In the genomic region with DNA sequence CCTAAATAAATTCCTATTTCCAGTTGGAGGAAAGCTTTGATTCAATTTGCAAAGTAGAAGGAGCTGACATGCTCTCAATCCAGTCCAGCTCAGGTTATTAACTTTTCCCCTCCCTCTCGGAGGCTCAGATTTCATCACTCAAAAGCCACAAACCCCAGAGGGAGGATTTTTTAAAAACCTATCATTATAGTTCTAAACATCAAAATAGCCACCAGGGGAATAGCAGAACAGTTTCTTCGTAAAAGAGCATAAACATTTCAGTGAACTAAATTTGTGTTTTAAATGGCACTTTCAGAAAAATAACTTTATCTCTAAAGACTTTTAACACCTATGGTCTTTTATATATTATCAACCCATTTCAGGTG, we compare ENCODE assay signal across 8 cellular contexts. TPM values are rescaled to one million over a fixed set of nuclear protein-coding genes. Genes with fewer than 3 reads are reported as not detected.
DNase-seq lines count a peak whose midpoint lies in the region; ATAC-seq and TF ChIP-seq lines count a peak whose summit lies in the region.

No MANE protein-coding gene starts in this region.

- H3K4me3 Mint-ChIP-seq in activated T-helper 17 cell treated with anti-CD3 and anti-CD28 coated beads, Interleukin-2, amount 50 U/mL, for 72 hours, result peak overlapping the region; percentile 90
- no peak overlapping the region for H3K4me3 Mint-ChIP-seq in WTC11

- CTCF ChIA-PET in WTC11 (lab: Charles Lee), result no interaction called here

- H3K27me3 ChIP-seq in BLaER1 treated with 17β-estradiol and CSF1 and Interleukin-3, amounts not matched to agents 10 nM and 100 nM, result no peaks in the 10 kb centered on the region

- no peak for ATAC-seq in activated T-helper 17 cell treated with anti-CD3 and anti-CD28 coated beads, Interleukin-2, amount 50 U/mL, for 72 hours (replicated peaks)
- ATAC-seq in left lobe of liver, result peak; percentile 57
- ATAC-seq in GM21786 (IDR thresholded peaks at IDR 0.05; ENCODE audit: unreplicated experiment), result no peak
- ATAC-seq in WTC11, result no peak

- peak overlapping the region; percentile 88 for H3K27ac Mint-ChIP-seq in activated T-helper 17 cell treated with anti-CD3 and anti-CD28 coated beads, Interleukin-2, amount 50 U/mL, for 72 hours
- H3K27ac Mint-ChIP-seq in WTC11, result no peak overlapping the region

- peaks cover 32% of the 10 kb centered on the region for H3K36me3 Mint-ChIP-seq in activated T-helper 17 cell treated with anti-CD3 and anti-CD28 coated beads, Interleukin-2, amount 50 U/mL, for 72 hours (ENCODE audit: low read depth)
- no peaks in the 10 kb centered on the region for H3K36me3 Mint-ChIP-seq in WTC11

- no peaks in the 10 kb centered on the region for H3K9me3 ChIP-seq in BLaER1 treated with 17β-estradiol and CSF1 and Interleukin-3, amounts not matched to agents 10 nM and 100 nM (replicated peaks in 1 of 11)

- H3K4me1 Mint-ChIP-seq in activated T-helper 17 cell treated with anti-CD3 and anti-CD28 coated beads, Interleukin-2, amount 50 U/mL, for 72 hours, result peaks cover 31% of the 10 kb centered on the region
- H3K4me1 Mint-ChIP-seq in WTC11, result peaks cover 35% of the 10 kb centered on the region

- H3K4me3 ChIP-seq in BLaER1 treated with 17β-estradiol and CSF1 and Interleukin-3, amounts not matched to agents 10 nM and 100 nM, result peak overlapping the region; percentile 42 to 60 (median 47)

- no peaks in the 10 kb centered on the region for H3K36me3 ChIP-seq in BLaER1 treated with 17β-estradiol and CSF1 and Interleukin-3, amounts not matched to agents 10 nM and 100 nM

- DNase-seq in HT1080 (ENCODE audit: low read depth), result peak; percentile 7
- DNase-seq in left lobe of liver (ENCODE audit: low spot score), result no peak
- DNase-seq in HT-29 (ENCODE audit: low spot score), result no peak
- no peak for DNase-seq in stimulated activated CD4-positive, alpha-beta T cell treated with anti-CD3 and anti-CD28 coated beads, Interleukin-2, amount 100 ng/mL, for 48 hours
- no peak for DNase-seq in WTC11 (ENCODE audit: low spot score)

- H3K9me3 Mint-ChIP-seq in activated T-helper 17 cell treated with anti-CD3 and anti-CD28 coated beads, Interleukin-2, amount 50 U/mL, for 72 hours, result no peaks in the 10 kb centered on the region
- H3K9me3 Mint-ChIP-seq in WTC11, result no peaks in the 10 kb centered on the region

- peak overlapping the region; percentile 51 to 77 (median 63) for H3K9ac ChIP-seq in BLaER1 treated with 17β-estradiol and CSF1 and Interleukin-3, amounts not matched to agents 10 nM and 100 nM

- TF ChIP-seq CTCF in WTC11 (IDR thresholded peaks at IDR 0.05), result no peak

- peak overlapping the region; percentile 53 to 81 (median 68) for H3K27ac ChIP-seq in BLaER1 treated with 17β-estradiol and CSF1 and Interleukin-3, amounts not matched to agents 10 nM and 100 nM

- POLR2A ChIA-PET in WTC11 (lab: Charles Lee), result no interaction called here

- peak overlapping the region; percentile 81 to 98 (median 91) for H3K4me2 ChIP-seq in BLaER1 treated with 17β-estradiol and CSF1 and Interleukin-3, amounts not matched to agents 10 nM and 100 nM

- no peaks in the 10 kb centered on the region for H4K20me1 ChIP-seq in BLaER1 treated with 17β-estradiol and CSF1 and Interleukin-3, amounts not matched to agents 10 nM and 100 nM

- peaks cover 82 to 99% (median 96%) of the 10 kb centered on the region in 10 experiments for H3K4me1 ChIP-seq in BLaER1 treated with 17β-estradiol and CSF1 and Interleukin-3, amounts not matched to agents 10 nM and 100 nM

- H3K27me3 Mint-ChIP-seq in activated T-helper 17 cell treated with anti-CD3 and anti-CD28 coated beads, Interleukin-2, amount 50 U/mL, for 72 hours, result no peaks in the 10 kb centered on the region
- no peaks in the 10 kb centered on the region for H3K27me3 Mint-ChIP-seq in WTC11 (ENCODE audit: low read depth)

TF ChIP-seq in WTC11, 78 proteins besides CTCF, POLR2A, EP300 and RAD21:
- TF ChIP-seq FOXK1 (CRISPR knock-in tag; IDR thresholded peaks at IDR 0.05) (no peak), NFYB (CRISPR knock-in tag; conservative IDR thresholded peaks at IDR 0.05; ENCODE audit: low read depth) (no peak)
- TF ChIP-seq, protein P1, sequence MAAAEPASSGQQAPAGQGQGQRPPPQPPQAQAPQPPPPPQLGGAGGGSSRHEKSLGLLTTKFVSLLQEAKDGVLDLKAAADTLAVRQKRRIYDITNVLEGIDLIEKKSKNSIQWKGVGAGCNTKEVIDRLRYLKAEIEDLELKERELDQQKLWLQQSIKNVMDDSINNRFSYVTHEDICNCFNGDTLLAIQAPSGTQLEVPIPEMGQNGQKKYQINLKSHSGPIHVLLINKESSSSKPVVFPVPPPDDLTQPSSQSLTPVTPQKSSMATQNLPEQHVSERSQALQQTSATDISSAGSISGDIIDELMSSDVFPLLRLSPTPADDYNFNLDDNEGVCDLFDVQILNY (CRISPR knock-in tag; IDR thresholded peaks at IDR 0.05), result no peak
- TF ChIP-seq, protein P2, sequence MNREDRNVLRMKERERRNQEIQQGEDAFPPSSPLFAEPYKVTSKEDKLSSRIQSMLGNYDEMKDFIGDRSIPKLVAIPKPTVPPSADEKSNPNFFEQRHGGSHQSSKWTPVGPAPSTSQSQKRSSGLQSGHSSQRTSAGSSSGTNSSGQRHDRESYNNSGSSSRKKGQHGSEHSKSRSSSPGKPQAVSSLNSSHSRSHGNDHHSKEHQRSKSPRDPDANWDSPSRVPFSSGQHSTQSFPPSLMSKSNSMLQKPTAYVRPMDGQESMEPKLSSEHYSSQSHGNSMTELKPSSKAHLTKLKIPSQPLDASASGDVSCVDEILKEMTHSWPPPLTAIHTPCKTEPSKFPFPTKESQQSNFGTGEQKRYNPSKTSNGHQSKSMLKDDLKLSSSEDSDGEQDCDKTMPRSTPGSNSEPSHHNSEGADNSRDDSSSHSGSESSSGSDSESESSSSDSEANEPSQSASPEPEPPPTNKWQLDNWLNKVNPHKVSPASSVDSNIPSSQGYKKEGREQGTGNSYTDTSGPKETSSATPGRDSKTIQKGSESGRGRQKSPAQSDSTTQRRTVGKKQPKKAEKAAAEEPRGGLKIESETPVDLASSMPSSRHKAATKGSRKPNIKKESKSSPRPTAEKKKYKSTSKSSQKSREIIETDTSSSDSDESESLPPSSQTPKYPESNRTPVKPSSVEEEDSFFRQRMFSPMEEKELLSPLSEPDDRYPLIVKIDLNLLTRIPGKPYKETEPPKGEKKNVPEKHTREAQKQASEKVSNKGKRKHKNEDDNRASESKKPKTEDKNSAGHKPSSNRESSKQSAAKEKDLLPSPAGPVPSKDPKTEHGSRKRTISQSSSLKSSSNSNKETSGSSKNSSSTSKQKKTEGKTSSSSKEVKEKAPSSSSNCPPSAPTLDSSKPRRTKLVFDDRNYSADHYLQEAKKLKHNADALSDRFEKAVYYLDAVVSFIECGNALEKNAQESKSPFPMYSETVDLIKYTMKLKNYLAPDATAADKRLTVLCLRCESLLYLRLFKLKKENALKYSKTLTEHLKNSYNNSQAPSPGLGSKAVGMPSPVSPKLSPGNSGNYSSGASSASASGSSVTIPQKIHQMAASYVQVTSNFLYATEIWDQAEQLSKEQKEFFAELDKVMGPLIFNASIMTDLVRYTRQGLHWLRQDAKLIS (CRISPR knock-in tag; IDR thresholded peaks at IDR 0.05; ENCODE audit: borderline replicate concordance), result no peak
- TF ChIP-seq, protein P3, sequence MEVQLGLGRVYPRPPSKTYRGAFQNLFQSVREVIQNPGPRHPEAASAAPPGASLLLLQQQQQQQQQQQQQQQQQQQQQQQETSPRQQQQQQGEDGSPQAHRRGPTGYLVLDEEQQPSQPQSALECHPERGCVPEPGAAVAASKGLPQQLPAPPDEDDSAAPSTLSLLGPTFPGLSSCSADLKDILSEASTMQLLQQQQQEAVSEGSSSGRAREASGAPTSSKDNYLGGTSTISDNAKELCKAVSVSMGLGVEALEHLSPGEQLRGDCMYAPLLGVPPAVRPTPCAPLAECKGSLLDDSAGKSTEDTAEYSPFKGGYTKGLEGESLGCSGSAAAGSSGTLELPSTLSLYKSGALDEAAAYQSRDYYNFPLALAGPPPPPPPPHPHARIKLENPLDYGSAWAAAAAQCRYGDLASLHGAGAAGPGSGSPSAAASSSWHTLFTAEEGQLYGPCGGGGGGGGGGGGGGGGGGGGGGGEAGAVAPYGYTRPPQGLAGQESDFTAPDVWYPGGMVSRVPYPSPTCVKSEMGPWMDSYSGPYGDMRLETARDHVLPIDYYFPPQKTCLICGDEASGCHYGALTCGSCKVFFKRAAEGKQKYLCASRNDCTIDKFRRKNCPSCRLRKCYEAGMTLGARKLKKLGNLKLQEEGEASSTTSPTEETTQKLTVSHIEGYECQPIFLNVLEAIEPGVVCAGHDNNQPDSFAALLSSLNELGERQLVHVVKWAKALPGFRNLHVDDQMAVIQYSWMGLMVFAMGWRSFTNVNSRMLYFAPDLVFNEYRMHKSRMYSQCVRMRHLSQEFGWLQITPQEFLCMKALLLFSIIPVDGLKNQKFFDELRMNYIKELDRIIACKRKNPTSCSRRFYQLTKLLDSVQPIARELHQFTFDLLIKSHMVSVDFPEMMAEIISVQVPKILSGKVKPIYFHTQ (CRISPR knock-in tag; IDR thresholded peaks at IDR 0.05), result no peak
- TF ChIP-seq, protein P4, sequence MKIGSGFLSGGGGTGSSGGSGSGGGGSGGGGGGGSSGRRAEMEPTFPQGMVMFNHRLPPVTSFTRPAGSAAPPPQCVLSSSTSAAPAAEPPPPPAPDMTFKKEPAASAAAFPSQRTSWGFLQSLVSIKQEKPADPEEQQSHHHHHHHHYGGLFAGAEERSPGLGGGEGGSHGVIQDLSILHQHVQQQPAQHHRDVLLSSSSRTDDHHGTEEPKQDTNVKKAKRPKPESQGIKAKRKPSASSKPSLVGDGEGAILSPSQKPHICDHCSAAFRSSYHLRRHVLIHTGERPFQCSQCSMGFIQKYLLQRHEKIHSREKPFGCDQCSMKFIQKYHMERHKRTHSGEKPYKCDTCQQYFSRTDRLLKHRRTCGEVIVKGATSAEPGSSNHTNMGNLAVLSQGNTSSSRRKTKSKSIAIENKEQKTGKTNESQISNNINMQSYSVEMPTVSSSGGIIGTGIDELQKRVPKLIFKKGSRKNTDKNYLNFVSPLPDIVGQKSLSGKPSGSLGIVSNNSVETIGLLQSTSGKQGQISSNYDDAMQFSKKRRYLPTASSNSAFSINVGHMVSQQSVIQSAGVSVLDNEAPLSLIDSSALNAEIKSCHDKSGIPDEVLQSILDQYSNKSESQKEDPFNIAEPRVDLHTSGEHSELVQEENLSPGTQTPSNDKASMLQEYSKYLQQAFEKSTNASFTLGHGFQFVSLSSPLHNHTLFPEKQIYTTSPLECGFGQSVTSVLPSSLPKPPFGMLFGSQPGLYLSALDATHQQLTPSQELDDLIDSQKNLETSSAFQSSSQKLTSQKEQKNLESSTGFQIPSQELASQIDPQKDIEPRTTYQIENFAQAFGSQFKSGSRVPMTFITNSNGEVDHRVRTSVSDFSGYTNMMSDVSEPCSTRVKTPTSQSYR (CRISPR knock-in tag; IDR thresholded peaks at IDR 0.05), result no peak
TF ChIP-seq in WTC11: peak in this region for 0.

RNA-seq across cellular contexts. Expression of a gene that starts 8.8 kb away (rescaled TPM):
- 0.30 and 0.40 TPM in 2 replicates for total RNA-seq in HT1080 (2014; rRNA removed; shearing (Covaris generic))
- polyA plus RNA-seq in HT1080 (2015; cell fraction: cytosol; rRNA removed), result 0.03 and 0.07 TPM in 2 replicates
- 0.05 and 0.11 TPM in 2 replicates for polyA plus RNA-seq in HT1080 (2015; cell fraction: nucleus; rRNA removed)
- total RNA-seq in activated T-helper 17 cell treated with anti-CD3 and anti-CD28 coated beads, Interleukin-2, amount 50 U/mL, for 72 hours, result 10 to 100 TPM; 43.5 to 69.7 TPM
- total RNA-seq in left lobe of liver (0.40 TPM), WTC11 (2021) (1.5 to 2.0 TPM (median 1.5 TPM) in 3 replicates)
- 2.4 and 3.3 TPM in 2 replicates for total RNA-seq in HT-29 (2014; rRNA removed; shearing (Covaris generic))

Comparison
In these comparisons a context has a peak if more than half of its experiments do, and no peak if none do; other contexts are left out.
1. RNA of a gene that starts 8.8 kb away (total RNA-seq): 43.5 to 69.7 TPM in activated T-helper 17 cell treated with anti-CD3 and anti-CD28 coated beads, Interleukin-2, amount 50 U/mL, for 72 hours; 2.4 to 3.3 TPM in HT-29, 1.5 to 2.0 TPM in WTC11, 0.40 TPM in left lobe of liver (single experiment) and 0.30 to 0.40 TPM in HT1080; every median in the first group is over 10 times any median in the second.